8 cellular contexts compared by ENCODE assay signal in the genomic region with DNA sequence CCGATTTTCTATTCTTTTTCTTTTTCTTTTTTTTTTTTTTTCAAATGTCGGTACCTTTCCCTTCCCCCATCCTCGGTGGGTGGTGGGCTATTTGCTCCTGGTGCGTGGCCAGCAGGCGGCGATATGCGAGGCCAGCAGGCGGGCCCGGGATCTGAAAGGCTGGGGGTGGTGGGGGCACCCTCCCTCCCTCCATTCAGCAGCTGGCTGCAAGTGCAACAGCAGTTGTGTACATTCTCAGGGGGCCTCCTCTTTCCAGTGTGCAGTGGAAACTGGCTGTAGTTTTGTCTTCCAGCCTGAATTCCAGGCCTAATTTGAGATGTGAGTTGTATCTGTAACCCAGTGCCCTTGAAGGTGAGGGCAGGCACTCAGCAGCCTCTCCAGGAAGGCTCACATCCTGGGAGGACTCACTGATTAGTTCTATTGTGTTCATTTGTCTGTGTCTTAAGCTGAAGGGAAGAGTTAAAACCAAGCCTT. TPM values are rescaled to one million over a fixed set of nuclear protein-coding genes. Genes with fewer than 3 reads are reported as not detected.
DNase-seq lines count a peak whose midpoint lies in the region; TF ChIP-seq lines count a peak whose summit lies in the region.

No MANE protein-coding gene starts in this region.

- no peaks in the 10 kb centered on the region for H3K9me3 Mint-ChIP-seq in activated naive CD4-positive, alpha-beta T cell treated with anti-CD3 and anti-CD28 coated beads, Interleukin-2, amount 50 U/mL, for 24 hours

- TF ChIP-seq CTCF in testis (IDR thresholded peaks at IDR 0.05), result peak in 2 of 3 experiments; percentile 22 to 45

- H3K4me1 ChIP-seq in iPS-20b (ENCODE audit: insufficient read depth, low read length), result peaks cover 11% of the 10 kb centered on the region; the same call in 1 of the 2 replicates
- H3K4me1 ChIP-seq in testis, result peaks cover 40% of the 10 kb centered on the region

- H3K27me3 ChIP-seq in iPS-20b (ENCODE audit: insufficient read depth, low read length) (no peaks in the 10 kb centered on the region), testis (no peaks in the 10 kb centered on the region)

- H3K36me3 ChIP-seq in iPS-20b (ENCODE audit: insufficient read depth, low read depth, low read length), result peaks cover 56% of the 10 kb centered on the region
- H3K36me3 ChIP-seq in testis (ENCODE audit: low read depth, missing control alignments), result no peaks in the 10 kb centered on the region

- H3K27ac ChIP-seq in iPS-20b (ENCODE audit: low read length) (peak overlapping the region; percentile 86), testis (no peak overlapping the region)

- H3K4me1 Mint-ChIP-seq in activated naive CD4-positive, alpha-beta T cell treated with anti-CD3 and anti-CD28 coated beads, Interleukin-2, amount 50 U/mL, for 24 hours, result peaks cover 33% of the 10 kb centered on the region

- intact Hi-C loops in testis (cut with DNase I; ENCODE audit: low total_unique reads), result no loop called here

- no peaks in the 10 kb centered on the region for H3K9me3 ChIP-seq in iPS-20b (ENCODE audit: insufficient read depth, low read depth, low read length)
- H3K9me3 ChIP-seq in testis, result no peaks in the 10 kb centered on the region

- no peak for TF ChIP-seq POLR2A in testis (IDR thresholded peaks at IDR 0.05)

- no peak overlapping the region for H3K27ac Mint-ChIP-seq in activated naive CD4-positive, alpha-beta T cell treated with anti-CD3 and anti-CD28 coated beads, Interleukin-2, amount 50 U/mL, for 24 hours

- H3K4me3 Mint-ChIP-seq in activated naive CD4-positive, alpha-beta T cell treated with anti-CD3 and anti-CD28 coated beads, Interleukin-2, amount 50 U/mL, for 24 hours, result peak overlapping the region; percentile 74

- H3K4me3 ChIP-seq in iPS-20b (ENCODE audit: low read length) (peak overlapping the region; percentile 82), testis (peak overlapping the region in 1 of 2 donors; percentile 2)

- no peaks in the 10 kb centered on the region for H3K36me3 Mint-ChIP-seq in activated naive CD4-positive, alpha-beta T cell treated with anti-CD3 and anti-CD28 coated beads, Interleukin-2, amount 50 U/mL, for 24 hours

- WGBS in testis, 2 donors, result 3 to 8% methylated on average over 9 of the region's 9 CpGs

- H3K9ac ChIP-seq in iPS-20b (ENCODE audit: low read depth, low read length), result peak overlapping the region; percentile 97

- no peak for DNase-seq in activated naive CD4-positive, alpha-beta T cell treated with Interleukin-2 at 50 U/mL for 16 hours
- DNase-seq in RPMI8226 (peak; percentile 82), testis (peak; percentile 57), DMS153 treated with DMSO at 0.1 percent for 48 hours (lab: John Stamatoyannopoulos, UW; ENCODE audit: unreplicated experiment) (no peak), EL (no peak), GM03348 (ENCODE audit: low spot score) (no peak)

- H3K27me3 Mint-ChIP-seq in activated naive CD4-positive, alpha-beta T cell treated with anti-CD3 and anti-CD28 coated beads, Interleukin-2, amount 50 U/mL, for 24 hours, result peaks cover 17% of the 10 kb centered on the region

RNA-seq across cellular contexts. Expression of gene MYCN, which starts 3.1 kb away (rescaled TPM):
- total RNA-seq in testis, result 1 to 10 TPM; 6.9 TPM
- polyA plus RNA-seq in testis (ENCODE audit: insufficient read depth, low read depth, low replicate concordance), result 8.1 TPM

Comparison
In these comparisons a context has a peak if more than half of its experiments do, and no peak if none do; other contexts are left out.
1. DNase-seq: peak in RPMI8226 (single experiment) and testis (single experiment); none in activated naive CD4-positive, alpha-beta T cell treated with Interleukin-2 at 50 U/mL for 16 hours (single experiment), DMS153 treated with DMSO at 0.1 percent for 48 hours (single experiment), EL (single experiment) and GM03348 (single experiment).